38 cellular contexts compared by ENCODE assay signal in the genomic region with DNA sequence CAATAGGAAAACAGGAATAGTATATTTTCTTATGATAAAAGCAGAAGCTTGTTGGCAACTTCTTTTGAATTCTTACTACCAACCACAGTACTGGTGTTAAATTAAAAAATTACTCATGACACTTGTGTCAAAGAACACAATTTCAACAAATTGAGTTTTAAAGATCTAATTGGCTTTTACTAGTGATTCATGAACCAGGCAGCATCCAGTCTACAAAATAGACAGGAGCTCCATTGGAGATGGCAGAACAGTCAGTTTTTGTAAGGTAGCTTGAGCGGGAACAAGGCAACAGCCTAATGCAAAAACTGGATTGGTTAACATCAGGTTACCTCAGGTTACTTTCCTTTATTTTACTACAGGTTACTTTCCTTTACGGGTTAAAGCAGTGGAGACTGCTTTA.
"Had no signal": no experiment of that assay in that cellular context is flagged by ENCODE, and none has a peak within 500 bp of the region (broad histone marks: within the 10 kb centered on the region; RNA-seq: fewer than 3 reads in every experiment).

No MANE protein-coding gene starts in this region.

- DNase-seq: activated effector memory CD4-positive, alpha-beta T cell treated with anti-CD3 and anti-CD28 coated beads, Interleukin-2, amount 50 U/mL, for 16 hours; activated effector memory CD4-positive, alpha-beta T cell treated with Interleukin-2 at 50 U/mL for 16 hours; activated gamma-delta T cell; activated gamma-delta T cell treated with Interleukin-2 at 50 U/mL for 16 hours; activated naive CD4-positive, alpha-beta T cell; activated naive CD4-positive, alpha-beta T cell treated with anti-CD3 and anti-CD28 coated beads for 36 hours; activated naive CD4-positive, alpha-beta T cell treated with anti-CD3 and anti-CD28 coated beads, Interleukin-2, amount 10 ng/mL, durations not matched to agents 7 days and 5 days; activated naive CD4-positive, alpha-beta T cell treated with anti-CD3 and anti-CD28 coated beads, Interleukin-2, amount 50 U/mL, for 16 hours; activated naive CD4-positive, alpha-beta T cell treated with Interleukin-2 at 50 U/mL for 16 hours; activated naive CD8-positive, alpha-beta T cell treated with anti-CD3 and anti-CD28 coated beads for 36 hours; activated naive CD8-positive, alpha-beta T cell treated with anti-CD3 and anti-CD28 coated beads, Interleukin-2, amount 10 ng/mL, durations not matched to agents 7 days and 5 days; activated naive CD8-positive, alpha-beta T cell treated with anti-CD3 and anti-CD28 coated beads, Interleukin-2, amount 50 U/mL, for 24 hours; activated T-cell treated with anti-CD3 and anti-CD28 coated beads, Interleukin-2, amount 50 U/mL, for 1 hour; activated T-cell treated with anti-CD3 and anti-CD28 coated beads, Interleukin-2, amount 50 U/mL, for 24 hours; activated T-cell treated with anti-CD3 and anti-CD28 coated beads, Interleukin-2, amount 50 U/mL, for 4 hours; activated T-cell treated with anti-CD3 and anti-CD28 coated beads, Interleukin-2, amount 50 U/mL, for 48 hours; activated T-cell treated with anti-CD3 and anti-CD28 coated beads, Interleukin-2, amount 50 U/mL, for 72 hours; adrenal gland; amniotic stem cell; amygdala; anterior cingulate cortex; aorta; body of pancreas; brain microvascular endothelial cell; caudate nucleus; central memory CD4-positive, alpha-beta T cell; cerebellar nuclear complex had no signal

- H3K9me3 ChIP-seq: adrenal gland, ascending aorta, body of pancreas, breast epithelium had no signal

- H3K36me3 Mint-ChIP-seq: activated naive CD4-positive, alpha-beta T cell treated with anti-CD3 and anti-CD28 coated beads, Interleukin-2, amount 10 ng/mL, durations not matched to agents 7 days and 5 days; activated naive CD4-positive, alpha-beta T cell treated with anti-CD3 and anti-CD28 coated beads, Interleukin-2, amount 50 U/mL, for 24 hours; activated naive CD4-positive, alpha-beta T cell treated with anti-CD3 and anti-CD28 coated beads, Interleukin-2, amount 50 U/mL, for 72 hours; activated naive CD8-positive, alpha-beta T cell; activated naive CD8-positive, alpha-beta T cell treated with anti-CD3 and anti-CD28 coated beads for 36 hours; activated naive CD8-positive, alpha-beta T cell treated with anti-CD3 and anti-CD28 coated beads, Interleukin-2, amount 10 ng/mL, durations not matched to agents 7 days and 5 days; brain had no signal

- H3K27ac Mint-ChIP-seq: activated naive CD4-positive, alpha-beta T cell treated with anti-CD3 and anti-CD28 coated beads for 36 hours; activated naive CD4-positive, alpha-beta T cell treated with anti-CD3 and anti-CD28 coated beads, Interleukin-2, amount 10 ng/mL, durations not matched to agents 7 days and 5 days; activated naive CD4-positive, alpha-beta T cell treated with anti-CD3 and anti-CD28 coated beads, Interleukin-2, amount 50 U/mL, for 24 hours; activated naive CD4-positive, alpha-beta T cell treated with anti-CD3 and anti-CD28 coated beads, Interleukin-2, amount 50 U/mL, for 72 hours; activated naive CD8-positive, alpha-beta T cell; activated naive CD8-positive, alpha-beta T cell treated with anti-CD3 and anti-CD28 coated beads for 36 hours; activated naive CD8-positive, alpha-beta T cell treated with anti-CD3 and anti-CD28 coated beads, Interleukin-2, amount 10 ng/mL, durations not matched to agents 7 days and 5 days; activated naive CD8-positive, alpha-beta T cell treated with anti-CD3 and anti-CD28 coated beads, Interleukin-2, amount 50 U/mL, for 24 hours; activated T-cell treated with anti-CD3 and anti-CD28 coated beads, Interleukin-2, amount 50 U/mL, for 24 hours; activated T-cell treated with anti-CD3 and anti-CD28 coated beads, Interleukin-2, amount 50 U/mL, for 72 hours; activated T-helper 1 cell treated with anti-CD3 and anti-CD28 coated beads, Interleukin-12 subunit alpha, Interleukin-12 subunit beta, Interleukin-2, Interleukin-4 antibody, amounts not matched to agents 30 ng/mL and 10 ng/mL and 1 ng/mL, durations not matched to agents 14 hours and 24 hours and 36 hours; activated T-helper 17 cell treated with anti-CD3 and anti-CD28 coated beads, Interleukin-2, amount 50 U/mL, for 72 hours; activated T-helper 2 cell treated with anti-CD3 and anti-CD28 coated beads, Interferon-gamma antibody, Interleukin-2, Interleukin-4, amounts not matched to agents 10 μg/mL and 5 μg/mL and 100 μg/mL, durations not matched to agents 14 hours and 24 hours and 36 hours; brain had no signal

- ATAC-seq: activated naive CD4-positive, alpha-beta T cell treated with anti-CD3 and anti-CD28 coated beads, Interleukin-2, amount 50 U/mL, for 72 hours; activated naive CD8-positive, alpha-beta T cell treated with anti-CD3 and anti-CD28 coated beads, Interleukin-2, amount 50 U/mL, for 24 hours; activated T-cell treated with anti-CD3 and anti-CD28 coated beads, Interleukin-2, amount 50 U/mL, for 4 hours; activated T-cell treated with anti-CD3 and anti-CD28 coated beads, Interleukin-2, amount 50 U/mL, for 72 hours; activated T-helper 17 cell treated with anti-CD3 and anti-CD28 coated beads, Interleukin-2, amount 50 U/mL, for 72 hours; body of pancreas had no signal

- H3K27me3 ChIP-seq: adrenal gland, ascending aorta, body of pancreas, brain microvascular endothelial cell, breast epithelium, cardiac muscle cell had no signal

- H3K4me1 ChIP-seq: ascending aorta, breast epithelium had no signal

- H3K4me1 Mint-ChIP-seq: activated naive CD4-positive, alpha-beta T cell treated with anti-CD3 and anti-CD28 coated beads, Interleukin-2, amount 10 ng/mL, durations not matched to agents 7 days and 5 days; activated naive CD4-positive, alpha-beta T cell treated with anti-CD3 and anti-CD28 coated beads, Interleukin-2, amount 50 U/mL, for 24 hours; activated naive CD8-positive, alpha-beta T cell treated with anti-CD3 and anti-CD28 coated beads for 36 hours; activated naive CD8-positive, alpha-beta T cell treated with anti-CD3 and anti-CD28 coated beads, Interleukin-2, amount 10 ng/mL, durations not matched to agents 7 days and 5 days; activated naive CD8-positive, alpha-beta T cell treated with anti-CD3 and anti-CD28 coated beads, Interleukin-2, amount 50 U/mL, for 24 hours; activated T-helper 17 cell treated with anti-CD3 and anti-CD28 coated beads, Interleukin-2, amount 50 U/mL, for 72 hours; central memory CD8-positive, alpha-beta T cell had no signal

- H3K4me3 Mint-ChIP-seq: activated naive CD4-positive, alpha-beta T cell treated with anti-CD3 and anti-CD28 coated beads for 36 hours; activated naive CD4-positive, alpha-beta T cell treated with anti-CD3 and anti-CD28 coated beads, Interleukin-2, amount 10 ng/mL, durations not matched to agents 7 days and 5 days; activated naive CD4-positive, alpha-beta T cell treated with anti-CD3 and anti-CD28 coated beads, Interleukin-2, amount 50 U/mL, for 24 hours; activated naive CD8-positive, alpha-beta T cell; activated naive CD8-positive, alpha-beta T cell treated with anti-CD3 and anti-CD28 coated beads for 36 hours; activated naive CD8-positive, alpha-beta T cell treated with anti-CD3 and anti-CD28 coated beads, Interleukin-2, amount 10 ng/mL, durations not matched to agents 7 days and 5 days; activated naive CD8-positive, alpha-beta T cell treated with anti-CD3 and anti-CD28 coated beads, Interleukin-2, amount 50 U/mL, for 24 hours; activated T-cell treated with anti-CD3 and anti-CD28 coated beads, Interleukin-2, amount 50 U/mL, for 24 hours; activated T-cell treated with anti-CD3 and anti-CD28 coated beads, Interleukin-2, amount 50 U/mL, for 4 hours; activated T-cell treated with anti-CD3 and anti-CD28 coated beads, Interleukin-2, amount 50 U/mL, for 72 hours; activated T-helper 1 cell treated with anti-CD3 and anti-CD28 coated beads, Interleukin-12 subunit alpha, Interleukin-12 subunit beta, Interleukin-2, Interleukin-4 antibody, amounts not matched to agents 30 ng/mL and 10 ng/mL and 1 ng/mL, durations not matched to agents 14 hours and 24 hours and 36 hours; activated T-helper 17 cell treated with anti-CD3 and anti-CD28 coated beads, Interleukin-2, amount 50 U/mL, for 72 hours; brain; central memory CD8-positive, alpha-beta T cell had no signal

- H3K9me3 Mint-ChIP-seq: activated naive CD4-positive, alpha-beta T cell treated with anti-CD3 and anti-CD28 coated beads for 36 hours; activated naive CD4-positive, alpha-beta T cell treated with anti-CD3 and anti-CD28 coated beads, Interleukin-2, amount 10 ng/mL, durations not matched to agents 7 days and 5 days; activated naive CD4-positive, alpha-beta T cell treated with anti-CD3 and anti-CD28 coated beads, Interleukin-2, amount 50 U/mL, for 24 hours; activated naive CD4-positive, alpha-beta T cell treated with anti-CD3 and anti-CD28 coated beads, Interleukin-2, amount 50 U/mL, for 72 hours; activated naive CD8-positive, alpha-beta T cell treated with anti-CD3 and anti-CD28 coated beads for 36 hours; activated naive CD8-positive, alpha-beta T cell treated with anti-CD3 and anti-CD28 coated beads, Interleukin-2, amount 10 ng/mL, durations not matched to agents 7 days and 5 days; activated naive CD8-positive, alpha-beta T cell treated with anti-CD3 and anti-CD28 coated beads, Interleukin-2, amount 50 U/mL, for 24 hours; activated T-cell treated with anti-CD3 and anti-CD28 coated beads, Interleukin-2, amount 50 U/mL, for 24 hours; activated T-cell treated with anti-CD3 and anti-CD28 coated beads, Interleukin-2, amount 50 U/mL, for 4 hours; activated T-cell treated with anti-CD3 and anti-CD28 coated beads, Interleukin-2, amount 50 U/mL, for 72 hours; activated T-helper 1 cell treated with anti-CD3 and anti-CD28 coated beads, Interleukin-12 subunit alpha, Interleukin-12 subunit beta, Interleukin-2, Interleukin-4 antibody, amounts not matched to agents 30 ng/mL and 10 ng/mL and 1 ng/mL, durations not matched to agents 14 hours and 24 hours and 36 hours; activated T-helper 17 cell treated with anti-CD3 and anti-CD28 coated beads, Interleukin-2, amount 50 U/mL, for 72 hours; activated T-helper 2 cell treated with anti-CD3 and anti-CD28 coated beads, Interferon-gamma antibody, Interleukin-2, Interleukin-4, amounts not matched to agents 10 μg/mL and 5 μg/mL and 100 μg/mL, durations not matched to agents 14 hours and 24 hours and 36 hours; central memory CD8-positive, alpha-beta T cell had no signal

- H3K27ac ChIP-seq: adrenal gland, ascending aorta, body of pancreas, breast epithelium, cardiac muscle cell had no signal

- H3K36me3 ChIP-seq: adrenal gland, ascending aorta, brain microvascular endothelial cell, breast epithelium, cardiac muscle cell had no signal

- H3K27me3 Mint-ChIP-seq: activated naive CD8-positive, alpha-beta T cell; brain had no signal

- H3K4me3 ChIP-seq: adrenal gland, ascending aorta, body of pancreas, breast epithelium, cardiac muscle cell had no signal
